Comparison of ENCODE assay signal across 1 cellular context in genomic region chr6:28673800-28674671, GRCh38.
TF ChIP-seq lines count a peak whose summit lies in the region.

No MANE protein-coding gene starts in this region.

TF ChIP-seq in HepG2, 621 proteins besides CTCF, POLR2A, EP300 and RAD21 (continued from another document and continues in another):
- TF ChIP-seq ZBTB25 (CRISPR knock-in tag; IDR thresholded peaks at IDR 0.05) (peak; percentile 45), SPEN (CRISPR knock-in tag; IDR thresholded peaks at IDR 0.05; ENCODE audit: low read depth) (no peak), ZNF605 (CRISPR knock-in tag; IDR thresholded peaks at IDR 0.05) (no peak; the same call in 1 of the 2 replicates), HNF4A (CRISPR knock-in tag; IDR thresholded peaks at IDR 0.05) (no peak), MYC (CRISPR knock-in tag; IDR thresholded peaks at IDR 0.05; ENCODE audit: borderline replicate concordance) (peak; percentile 73), ZNF407 (CRISPR knock-in tag; IDR thresholded peaks at IDR 0.05; ENCODE audit: not compliant biosample characterization) (no peak), NCOA1 (CRISPR knock-in tag; IDR thresholded peaks at IDR 0.05) (no peak), ZNF256 (CRISPR knock-in tag; conservative IDR thresholded peaks at IDR 0.05) (peak; percentile 94; the same call in 1 of the 2 replicates), ZNF225 (CRISPR knock-in tag; IDR thresholded peaks at IDR 0.05) (no peak), PRPF4 (IDR thresholded peaks at IDR 0.05; ENCODE audit: low read depth, low read length, poor library complexity, severe bottlenecking) (peak; percentile 28), ZNF629 (CRISPR knock-in tag; conservative IDR thresholded peaks at IDR 0.05) (peak; percentile 70; the same call in 1 of the 2 replicates), RFXAP (CRISPR knock-in tag; IDR thresholded peaks at IDR 0.05; ENCODE audit: borderline replicate concordance) (no peak), ZBTB8A (CRISPR knock-in tag; IDR thresholded peaks at IDR 0.05; ENCODE audit: borderline replicate concordance, low read depth) (no peak), YEATS2 (CRISPR knock-in tag; IDR thresholded peaks at IDR 0.05; ENCODE audit: borderline replicate concordance) (peak; percentile 54; the same call in 1 of the 2 replicates), ZNF263 (CRISPR knock-in tag; IDR thresholded peaks at IDR 0.05) (peak; percentile 16; the same call in 1 of the 2 replicates), ELF3 (CRISPR knock-in tag; IDR thresholded peaks at IDR 0.05) (peak; percentile 53; the same call in 1 of the 2 replicates), ZBTB3 (CRISPR knock-in tag; IDR thresholded peaks at IDR 0.05; ENCODE audit: borderline replicate concordance, low read depth) (no peak), ZNF512B (CRISPR knock-in tag; IDR thresholded peaks at IDR 0.05; ENCODE audit: borderline replicate concordance) (peak; percentile 91; the same call in 1 of the 2 replicates), ZNF264 (CRISPR knock-in tag; IDR thresholded peaks at IDR 0.05) (no peak; the same call in none of the 2 replicates), E2F1 (CRISPR knock-in tag; IDR thresholded peaks at IDR 0.05) (no peak), HDAC2 (CRISPR knock-in tag; IDR thresholded peaks at IDR 0.05) (peak; percentile 64), TOE1 (CRISPR knock-in tag; IDR thresholded peaks at IDR 0.05) (no peak), ZNF230 (CRISPR knock-in tag; IDR thresholded peaks at IDR 0.05) (no peak), KIAA2018 (CRISPR knock-in tag; IDR thresholded peaks at IDR 0.05; ENCODE audit: borderline replicate concordance) (no peak), ZBTB42 (CRISPR knock-in tag; IDR thresholded peaks at IDR 0.05) (no peak), GZF1 (CRISPR knock-in tag; IDR thresholded peaks at IDR 0.05) (no peak), ZSCAN9 (CRISPR knock-in tag; IDR thresholded peaks at IDR 0.05; ENCODE audit: borderline replicate concordance) (no peak), BHLHE40 (IDR thresholded peaks at IDR 0.05; ENCODE audit: low read length) (peak; percentile 32; the same call in 1 of the 2 replicates), CHCHD3 (CRISPR knock-in tag; IDR thresholded peaks at IDR 0.05) (no peak), SP5 (CRISPR knock-in tag; IDR thresholded peaks at IDR 0.05; ENCODE audit: borderline replicate concordance, low read depth) (no peak)
- TF ChIP-seq, protein P1, sequence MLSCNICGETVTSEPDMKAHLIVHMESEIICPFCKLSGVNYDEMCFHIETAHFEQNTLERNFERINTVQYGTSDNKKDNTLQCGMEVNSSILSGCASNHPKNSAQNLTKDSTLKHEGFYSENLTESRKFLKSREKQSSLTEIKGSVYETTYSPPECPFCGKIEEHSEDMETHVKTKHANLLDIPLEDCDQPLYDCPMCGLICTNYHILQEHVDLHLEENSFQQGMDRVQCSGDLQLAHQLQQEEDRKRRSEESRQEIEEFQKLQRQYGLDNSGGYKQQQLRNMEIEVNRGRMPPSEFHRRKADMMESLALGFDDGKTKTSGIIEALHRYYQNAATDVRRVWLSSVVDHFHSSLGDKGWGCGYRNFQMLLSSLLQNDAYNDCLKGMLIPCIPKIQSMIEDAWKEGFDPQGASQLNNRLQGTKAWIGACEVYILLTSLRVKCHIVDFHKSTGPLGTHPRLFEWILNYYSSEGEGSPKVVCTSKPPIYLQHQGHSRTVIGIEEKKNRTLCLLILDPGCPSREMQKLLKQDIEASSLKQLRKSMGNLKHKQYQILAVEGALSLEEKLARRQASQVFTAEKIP (CRISPR knock-in tag; IDR thresholded peaks at IDR 0.05; ENCODE audit: borderline replicate concordance): no peak
- TF ChIP-seq, protein P2, sequence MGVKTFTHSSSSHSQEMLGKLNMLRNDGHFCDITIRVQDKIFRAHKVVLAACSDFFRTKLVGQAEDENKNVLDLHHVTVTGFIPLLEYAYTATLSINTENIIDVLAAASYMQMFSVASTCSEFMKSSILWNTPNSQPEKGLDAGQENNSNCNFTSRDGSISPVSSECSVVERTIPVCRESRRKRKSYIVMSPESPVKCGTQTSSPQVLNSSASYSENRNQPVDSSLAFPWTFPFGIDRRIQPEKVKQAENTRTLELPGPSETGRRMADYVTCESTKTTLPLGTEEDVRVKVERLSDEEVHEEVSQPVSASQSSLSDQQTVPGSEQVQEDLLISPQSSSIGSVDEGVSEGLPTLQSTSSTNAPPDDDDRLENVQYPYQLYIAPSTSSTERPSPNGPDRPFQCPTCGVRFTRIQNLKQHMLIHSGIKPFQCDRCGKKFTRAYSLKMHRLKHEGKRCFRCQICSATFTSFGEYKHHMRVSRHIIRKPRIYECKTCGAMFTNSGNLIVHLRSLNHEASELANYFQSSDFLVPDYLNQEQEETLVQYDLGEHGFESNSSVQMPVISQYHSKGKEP (CRISPR knock-in tag; IDR thresholded peaks at IDR 0.05): no peak
